Comparison of ENCODE assay signal across 20 cellular contexts in the genomic region with DNA sequence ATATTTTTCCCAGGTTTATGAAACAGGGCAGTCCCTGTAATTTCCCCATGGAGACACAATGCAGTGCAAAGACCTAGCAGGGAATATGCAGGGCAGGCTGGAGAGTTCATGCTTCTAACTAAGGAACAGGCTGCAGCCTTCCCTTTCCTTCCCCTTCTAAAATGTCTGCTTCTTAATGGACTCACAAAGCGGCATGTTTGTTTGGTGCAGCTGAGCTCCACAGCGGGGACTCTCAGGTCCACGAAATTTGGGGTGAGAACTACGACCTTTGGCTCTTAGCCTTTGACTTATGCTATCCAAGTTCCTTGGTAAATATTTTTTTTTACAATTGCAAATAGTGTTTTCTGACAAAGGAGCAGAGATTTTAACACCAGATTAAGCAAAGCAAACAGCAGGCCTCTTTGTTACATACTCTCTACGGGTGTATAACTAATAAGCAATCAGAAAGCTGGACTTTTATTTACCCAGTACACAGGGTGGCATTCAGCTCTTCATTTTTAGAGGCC.
A peak's percentile ranks its signal among the peaks of the same experiment; 100 is the strongest.
DNase-seq lines count a peak whose midpoint lies in the region; FAIRE-seq and TF ChIP-seq lines count a peak whose summit lies in the region.
"Had no signal": no experiment of that assay in that cellular context is flagged by ENCODE, and none has a peak within 500 bp of the region (broad histone marks: within the 10 kb centered on the region; RNA-seq: fewer than 3 reads in every experiment).

No MANE protein-coding gene starts in this region.

- H3K23ac ChIP-seq in mesenchymal stem cell (ENCODE audit: low read length in 2 of 2), result no peak overlapping the region

- no peak for TF ChIP-seq POLR2A in tibial nerve (IDR thresholded peaks at IDR 0.05)

- peaks cover 0 to 2% of the 10 kb centered on the region in 2 experiments for H3K27me3 ChIP-seq in mesenchymal stem cell (ENCODE audit: control insufficient read depth in 1 of 2, insufficient read depth in 1 of 2, low read length in 2 of 2)
- no peaks in the 10 kb centered on the region for H3K27me3 ChIP-seq in tibial nerve
- H3K27me3 ChIP-seq: colonic mucosa, heart right ventricle, MG63 had no signal

- no peaks in the 10 kb centered on the region for H3K9me3 ChIP-seq in mesenchymal stem cell (ENCODE audit: control insufficient read depth, low read length)
- no peaks in the 10 kb centered on the region for H3K9me3 ChIP-seq in tibial nerve
- H3K9me3 ChIP-seq: colonic mucosa, heart right ventricle, MG63 had no signal

- H2BK15ac ChIP-seq in mesenchymal stem cell (ENCODE audit: low read depth, poor library complexity, severe bottlenecking), result no peak overlapping the region

- H2AFZ ChIP-seq in mesenchymal stem cell (ENCODE audit: low read depth, low read length), result no peak overlapping the region

- H2BK120ac ChIP-seq in mesenchymal stem cell (ENCODE audit: low read depth, low read length), result no peak overlapping the region

- no peak overlapping the region for H2BK5ac ChIP-seq in mesenchymal stem cell (ENCODE audit: low read depth, low read length, poor library complexity, severe bottlenecking)

- H3K14ac ChIP-seq in mesenchymal stem cell (ENCODE audit: low read length in 2 of 2), result no peak overlapping the region

- peak overlapping the region in 4 of 5 experiments; percentile 9 to 48 (median 31) for H3K27ac Mint-ChIP-seq in brain

- H4K91ac ChIP-seq in mesenchymal stem cell (ENCODE audit: low read length), result peak overlapping the region; percentile 6

- FAIRE-seq in urothelium cell line (lab: Jason Lieb, UNC), result peak; percentile 61

- DNase-seq in SIG-M5 treated with dmso at 0.1 percent for 504 hours (lab: John Stamatoyannopoulos, UW; ENCODE audit: unreplicated experiment) (peak; percentile 24), SIG-M5 (lab: John Stamatoyannopoulos, UW) (no peak), mesenchymal stem cell (no peak), urothelium cell line (ENCODE audit: low spot score) (no peak), tibial nerve (ENCODE audit: low spot score in 2 of 2) (no peak), kidney tubule cell (ENCODE audit: low spot score) (no peak), superior temporal gyrus (ENCODE audit: extremely low spot score) (no peak)
- DNase-seq: amygdala, colonic mucosa, GDM1, heart right ventricle, MG63, NCI-H2029 treated with DMSO at 0.1 percent for 48 hours, NCI-H82, occipital lobe, substantia nigra had no signal

- H3K18ac ChIP-seq in mesenchymal stem cell (ENCODE audit: low read depth in 1 of 2, low read length in 2 of 2), result no peak overlapping the region

- H4K8ac ChIP-seq in mesenchymal stem cell (ENCODE audit: low read length), result no peak overlapping the region

- H3K9me3 Mint-ChIP-seq in brain, result no peaks in the 10 kb centered on the region
- H3K9me3 Mint-ChIP-seq: activated CD4-positive, alpha-beta T cell treated with anti-CD3 and anti-CD28 coated beads, Interleukin-2, amount 10 ng/mL, durations not matched to agents 24 days and 14 days; activated T-helper 1 cell treated with anti-CD3 and anti-CD28 coated beads, Interleukin-12 subunit alpha, Interleukin-12 subunit beta, Interleukin-2, Interleukin-4 antibody, amounts not matched to agents 30 ng/mL and 10 ng/mL and 1 ng/mL, durations not matched to agents 14 hours and 24 hours and 36 hours had no signal

- H3K4me3 ChIP-seq in mesenchymal stem cell (ENCODE audit: insufficient read depth in 1 of 2, low read depth in 1 of 2, low read length in 2 of 2) (no peak overlapping the region), tibial nerve (no peak overlapping the region)
- H3K4me3 ChIP-seq: colonic mucosa, heart right ventricle, MG63, skin epidermis had no signal

- H3K36me3 ChIP-seq in mesenchymal stem cell (ENCODE audit: control insufficient read depth in 1 of 2, insufficient read depth in 2 of 2, low read depth in 1 of 2, low read length in 2 of 2) (no peaks in the 10 kb centered on the region), tibial nerve (no peaks in the 10 kb centered on the region)
- H3K36me3 ChIP-seq: colonic mucosa, heart right ventricle, MG63 had no signal

- no peak overlapping the region for H3K4me3 Mint-ChIP-seq in brain
- H3K4me3 Mint-ChIP-seq: activated CD4-positive, alpha-beta T cell treated with anti-CD3 and anti-CD28 coated beads, Interleukin-2, amount 10 ng/mL, durations not matched to agents 24 days and 14 days; activated T-helper 1 cell treated with anti-CD3 and anti-CD28 coated beads, Interleukin-12 subunit alpha, Interleukin-12 subunit beta, Interleukin-2, Interleukin-4 antibody, amounts not matched to agents 30 ng/mL and 10 ng/mL and 1 ng/mL, durations not matched to agents 14 hours and 24 hours and 36 hours had no signal

- no peaks in the 10 kb centered on the region for H3K36me3 Mint-ChIP-seq in brain

- H3K4me2 ChIP-seq in mesenchymal stem cell (ENCODE audit: low read length, poor library complexity, severe bottlenecking), result no peak overlapping the region

- no peak for TF ChIP-seq EP300 in tibial nerve (IDR thresholded peaks at IDR 0.05)

- peaks cover 47% of the 10 kb centered on the region for H3K4me1 Mint-ChIP-seq in brain

- no peak overlapping the region for H3K27ac ChIP-seq in mesenchymal stem cell (ENCODE audit: low read length, poor library complexity, severe bottlenecking)
- no peak overlapping the region for H3K27ac ChIP-seq in tibial nerve
- H3K27ac ChIP-seq: colonic mucosa, heart right ventricle had no signal

- no peak for TF ChIP-seq CTCF in brain (conservative IDR thresholded peaks at IDR 0.05)
- TF ChIP-seq CTCF in tibial nerve (IDR thresholded peaks at IDR 0.05), result no peak

- WGBS in mesenchymal stem cell, result 89% methylated on average over 4 of the region's 5 CpGs
- WGBS in tibial nerve, 2 donors, result 55 to 58% methylated on average over 5 of the region's 5 CpGs

- no peaks in the 10 kb centered on the region for H3K27me3 Mint-ChIP-seq in brain
- H3K27me3 Mint-ChIP-seq: activated CD4-positive, alpha-beta T cell treated with anti-CD3 and anti-CD28 coated beads, Interleukin-2, amount 10 ng/mL, durations not matched to agents 24 days and 14 days had no signal

- H3K4me1 ChIP-seq in mesenchymal stem cell (ENCODE audit: control insufficient read depth, insufficient read depth, low read depth, low read length), result peaks cover 8% of the 10 kb centered on the region
- H3K4me1 ChIP-seq in tibial nerve, result peaks cover 0 to 37% (median 4%) of the 10 kb centered on the region in 4 donors
- H3K4me1 ChIP-seq: colonic mucosa had no signal

- H2BK12ac ChIP-seq in mesenchymal stem cell (ENCODE audit: low read length in 2 of 2), result peak overlapping the region in 1 of 2 experiments; percentile 59

- H2AK5ac ChIP-seq in mesenchymal stem cell (ENCODE audit: low read length, severe bottlenecking), result no peak overlapping the region

- no peaks in the 10 kb centered on the region for H3K79me1 ChIP-seq in mesenchymal stem cell (replicated peaks; ENCODE audit: low read length, poor library complexity, severe bottlenecking)

- H3K9ac ChIP-seq in mesenchymal stem cell (ENCODE audit: low read length), result no peak overlapping the region

- no peak overlapping the region for H3K4ac ChIP-seq in mesenchymal stem cell (ENCODE audit: low read depth in 1 of 2, low read length in 2 of 2)
